20 cellular contexts compared by ENCODE assay signal in the genomic region with DNA sequence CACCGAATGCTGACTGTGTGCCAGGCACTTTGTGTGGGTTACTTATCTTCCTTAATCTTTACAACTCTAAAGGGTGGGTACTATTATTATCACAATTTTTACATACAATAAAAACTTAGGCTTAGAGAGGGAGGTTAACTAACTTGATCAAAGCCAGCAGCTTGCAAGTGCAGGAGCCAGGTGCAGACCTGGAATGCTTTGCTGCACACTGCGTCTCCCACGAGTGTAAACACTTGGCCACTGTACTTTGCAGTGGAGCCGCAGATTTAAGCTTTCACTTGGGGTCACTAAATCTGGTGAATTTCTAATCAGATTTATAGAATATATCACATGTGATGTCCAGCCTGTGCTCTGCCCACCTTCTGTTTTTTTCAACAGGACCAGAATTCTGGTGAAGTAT.
"Had no signal": no experiment of that assay in that cellular context is flagged by ENCODE, and none has a peak within 500 bp of the region (broad histone marks: within the 10 kb centered on the region; RNA-seq: fewer than 3 reads in every experiment).

No MANE protein-coding gene starts in this region.

- H3K36me3 ChIP-seq: breast epithelium, gastrocnemius medialis had no signal

- H3K27ac Mint-ChIP-seq: activated CD4-positive, alpha-beta T cell treated with anti-CD3 and anti-CD28 coated beads, Interleukin-2, amount 10 ng/mL, durations not matched to agents 24 days and 14 days; activated CD8-positive, alpha-beta T cell treated with anti-CD3 and anti-CD28 coated beads for 36 hours; activated naive CD8-positive, alpha-beta T cell treated with anti-CD3 and anti-CD28 coated beads, Interleukin-2, amount 50 U/mL, for 24 hours; activated T-helper 17 cell treated with anti-CD3 and anti-CD28 coated beads, Interleukin-2, amount 50 U/mL, for 72 hours; nephron progenitor cell had no signal

- H3K4me3 ChIP-seq: breast epithelium, gastrocnemius medialis, lung, thyroid gland had no signal

- H3K27me3 Mint-ChIP-seq: activated CD4-positive, alpha-beta T cell treated with anti-CD3 and anti-CD28 coated beads, Interleukin-2, amount 10 ng/mL, durations not matched to agents 24 days and 14 days; activated naive CD8-positive, alpha-beta T cell treated with anti-CD3 and anti-CD28 coated beads, Interleukin-2, amount 50 U/mL, for 24 hours had no signal

- ATAC-seq: activated CD8-positive, alpha-beta T cell treated with anti-CD3 and anti-CD28 coated beads for 36 hours; activated naive CD8-positive, alpha-beta T cell treated with anti-CD3 and anti-CD28 coated beads, Interleukin-2, amount 50 U/mL, for 24 hours; activated T-helper 17 cell treated with anti-CD3 and anti-CD28 coated beads, Interleukin-2, amount 50 U/mL, for 72 hours; gastrocnemius medialis; left cardiac atrium had no signal

- H3K4me3 Mint-ChIP-seq: activated CD4-positive, alpha-beta T cell treated with anti-CD3 and anti-CD28 coated beads, Interleukin-2, amount 10 ng/mL, durations not matched to agents 24 days and 14 days; activated CD8-positive, alpha-beta T cell treated with anti-CD3 and anti-CD28 coated beads for 36 hours; activated naive CD8-positive, alpha-beta T cell treated with anti-CD3 and anti-CD28 coated beads, Interleukin-2, amount 50 U/mL, for 24 hours; activated T-helper 17 cell treated with anti-CD3 and anti-CD28 coated beads, Interleukin-2, amount 50 U/mL, for 72 hours; mesothelial cell of epicardium; nephron progenitor cell had no signal

- H3K9me3 ChIP-seq: breast epithelium, gastrocnemius medialis, thyroid gland had no signal

- H3K4me1 Mint-ChIP-seq: activated CD4-positive, alpha-beta T cell treated with anti-CD3 and anti-CD28 coated beads, Interleukin-2, amount 10 ng/mL, durations not matched to agents 24 days and 14 days; activated naive CD8-positive, alpha-beta T cell treated with anti-CD3 and anti-CD28 coated beads, Interleukin-2, amount 50 U/mL, for 24 hours; activated T-helper 17 cell treated with anti-CD3 and anti-CD28 coated beads, Interleukin-2, amount 50 U/mL, for 72 hours had no signal

- DNase-seq: activated CD4-positive, alpha-beta T cell treated with anti-CD3 and anti-CD28 coated beads, Interleukin-2, amount 10 ng/mL, durations not matched to agents 24 days and 14 days; activated CD8-positive, alpha-beta T cell treated with anti-CD3 and anti-CD28 coated beads for 36 hours; activated naive CD4-positive, alpha-beta T cell; activated naive CD8-positive, alpha-beta T cell treated with anti-CD3 and anti-CD28 coated beads, Interleukin-2, amount 50 U/mL, for 24 hours; activated T-cell treated with anti-CD3 and anti-CD28 coated beads, Interleukin-2, amount 50 U/mL, for 1 hour; anterior cingulate cortex; cortex of kidney; erythroblast; gastrocnemius medialis; left cardiac atrium; nephron progenitor cell; nucleus accumbens; small intestine; stimulated activated CD4-positive, alpha-beta T cell treated with anti-CD3 and anti-CD28 coated beads, Interleukin-4, amount 100 ng/mL, for 1 hour; T1000; thyroid gland had no signal

- H3K27me3 ChIP-seq: breast epithelium, gastrocnemius medialis, thyroid gland had no signal

- H3K27ac ChIP-seq: breast epithelium, thyroid gland had no signal

- H3K9me3 Mint-ChIP-seq: activated CD4-positive, alpha-beta T cell treated with anti-CD3 and anti-CD28 coated beads, Interleukin-2, amount 10 ng/mL, durations not matched to agents 24 days and 14 days; activated CD8-positive, alpha-beta T cell treated with anti-CD3 and anti-CD28 coated beads for 36 hours; activated naive CD8-positive, alpha-beta T cell treated with anti-CD3 and anti-CD28 coated beads, Interleukin-2, amount 50 U/mL, for 24 hours; activated T-helper 17 cell treated with anti-CD3 and anti-CD28 coated beads, Interleukin-2, amount 50 U/mL, for 72 hours; mesothelial cell of epicardium; nephron progenitor cell had no signal

- H3K4me1 ChIP-seq: breast epithelium had no signal
